18 cellular contexts compared by ENCODE assay signal in the genomic region with DNA sequence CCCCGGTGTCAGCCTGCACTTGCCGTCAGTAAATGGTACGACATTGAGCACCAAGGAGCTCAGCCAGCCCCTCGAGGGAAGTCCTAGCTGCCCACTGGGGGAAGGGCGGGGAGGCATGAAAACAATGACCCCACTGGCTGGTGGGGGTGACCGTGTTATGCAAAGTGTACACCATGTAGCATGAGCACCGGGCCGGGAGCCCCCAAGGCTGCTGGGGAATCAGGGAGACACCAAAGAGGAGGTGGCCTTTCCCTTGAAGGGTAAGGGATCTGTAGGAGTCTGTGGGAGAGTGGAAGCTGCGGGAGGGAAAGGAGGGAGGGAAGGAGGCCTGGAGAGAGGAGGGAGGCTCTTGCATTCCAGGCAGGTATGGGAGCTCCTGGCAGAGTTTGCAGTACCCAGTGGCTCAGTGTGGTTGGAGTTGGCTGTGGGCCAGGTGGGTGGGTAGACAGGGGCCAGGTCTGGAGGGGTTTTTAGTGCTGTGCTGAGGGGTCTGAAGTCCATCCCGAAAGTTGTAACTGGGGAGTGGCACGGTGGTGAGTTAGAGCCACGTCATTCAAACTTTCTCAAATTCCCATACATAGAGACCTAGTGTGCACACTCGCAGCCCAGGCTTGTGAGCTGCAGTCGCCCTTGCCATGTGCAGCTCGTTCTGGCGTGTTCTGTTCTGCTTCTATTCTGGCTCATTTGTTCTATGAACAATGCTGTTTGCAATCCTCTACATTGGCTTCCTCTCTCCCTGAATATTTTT. TPM values are rescaled to one million over a fixed set of nuclear protein-coding genes. Genes with fewer than 3 reads are reported as not detected.
DNase-seq lines count a peak whose midpoint lies in the region; ATAC-seq and TF ChIP-seq lines count a peak whose summit lies in the region.
"Had no signal": no experiment of that assay in that cellular context is flagged by ENCODE, and none has a peak within 500 bp of the region (broad histone marks: within the 10 kb centered on the region; RNA-seq: fewer than 3 reads in every experiment).

No MANE protein-coding gene starts in this region.

- no peaks in the 10 kb centered on the region for H3K79me2 ChIP-seq in osteoblast (ENCODE audit: insufficient read depth, low read length)

- peaks cover 2% of the 10 kb centered on the region for H3K36me3 ChIP-seq in osteoblast (ENCODE audit: insufficient read depth, low read length)

- TF ChIP-seq CTCF in epithelial cell of esophagus (IDR thresholded peaks at IDR 0.05; ENCODE audit: insufficient read depth, low read depth, low read length, missing control alignments) (no peak), osteoblast (IDR thresholded peaks at IDR 0.05; ENCODE audit: extremely low read depth, low read depth, low read length) (no peak)

- no peak overlapping the region for H3K27ac ChIP-seq in osteoblast (ENCODE audit: low read depth, low read length)
- H3K27ac ChIP-seq: PC-9 had no signal

- H3K4me3 ChIP-seq in epithelial cell of esophagus (ENCODE audit: low read length) (no peak overlapping the region), osteoblast (ENCODE audit: insufficient read depth, low read length) (no peak overlapping the region)
- H3K4me3 ChIP-seq: PC-9 had no signal

- H3K27me3 ChIP-seq in osteoblast (ENCODE audit: insufficient read depth, low read length), result no peaks in the 10 kb centered on the region

- H3K4me1 ChIP-seq in osteoblast (ENCODE audit: insufficient read depth, low read length), result no peaks in the 10 kb centered on the region

- DNase-seq in Right ventricle myocardium superior, result no peak
- no peak for DNase-seq in cardiac septum (ENCODE audit: low spot score)
- DNase-seq in epithelial cell of esophagus (ENCODE audit: low read depth), result peak; percentile 64
- DNase-seq in osteoblast (ENCODE audit: insufficient read length, low spot score, missing footprints), result peak; percentile 70
- DNase-seq in D341Med (ENCODE audit: low spot score), result no peak
- no peak for DNase-seq in T1000 (lab: John Stamatoyannopoulos, UW)
- DNase-seq: activated CD4-positive, alpha-beta T cell treated with anti-CD3 and anti-CD28 coated beads for 36 hours; cortex of kidney; foreskin melanocyte; mesendoderm; naive thymus-derived CD8-positive, alpha-beta T cell; NCI-H187; NCI-H2227 treated with DMSO at 0.1 percent for 48 hours; NCI-H774; PC-9; small intestine; stimulated activated CD4-positive, alpha-beta T cell treated with anti-CD3 and anti-CD28 coated beads, Interleukin-4, amount 100 ng/mL, for 1 hour had no signal

- H3K4me2 ChIP-seq in osteoblast (ENCODE audit: insufficient read depth, low read length), result no peak overlapping the region
- H3K4me2 ChIP-seq: PC-9 had no signal

- H2AFZ ChIP-seq in osteoblast (ENCODE audit: low read length), result no peak overlapping the region
- H2AFZ ChIP-seq: PC-9 had no signal

- intact Hi-C loops in Right ventricle myocardium superior (cut with DNase I), result loop anchor here (2.0 kb wide), 1 partner anchor 264 kb away; no protein-coding TSS in a partner anchor
- intact Hi-C loops in cardiac septum (cut with DNase I), result loop anchor here (5.0 kb wide), 1 partner anchor 262 kb away; no protein-coding TSS in a partner anchor

- peak; percentile 49 for ATAC-seq in Right ventricle myocardium superior (ENCODE audit: poor library complexity)
- no peak for ATAC-seq in GM21390 (IDR thresholded peaks at IDR 0.05; ENCODE audit: unreplicated experiment)
- ATAC-seq: activated CD4-positive, alpha-beta T cell treated with anti-CD3 and anti-CD28 coated beads for 36 hours; naive thymus-derived CD8-positive, alpha-beta T cell had no signal

- no peaks in the 10 kb centered on the region for H4K20me1 ChIP-seq in osteoblast (ENCODE audit: insufficient read depth, low read length)

- no peaks in the 10 kb centered on the region for H3K9me3 ChIP-seq in osteoblast (ENCODE audit: low read depth, low read length)

RNA-seq across cellular contexts. Expression of a gene that starts 22.4 kb away (rescaled TPM):
- total RNA-seq in Right ventricle myocardium superior (1.9 TPM), cardiac septum (0.35 TPM), osteoblast (4.3 and 7.4 TPM in 2 replicates)

Comparison
In these comparisons a context has a peak if more than half of its experiments do, and no peak if none do; other contexts are left out.
1. DNase-seq: peak in epithelial cell of esophagus (single experiment) and osteoblast (single experiment); none in Right ventricle myocardium superior (single experiment), cardiac septum (single experiment), D341Med (single experiment) and T1000 (single experiment).